7 cellular contexts compared by ENCODE assay signal in genomic region chr4:28686618-28687017, GRCh38.
A peak's percentile ranks its signal among the peaks of the same experiment; 100 is the strongest.
DNase-seq lines count a peak whose midpoint lies in the region; ATAC-seq, FAIRE-seq and TF ChIP-seq lines count a peak whose summit lies in the region.

No MANE protein-coding gene starts in this region.

- no peaks in the 10 kb centered on the region for H3K36me3 ChIP-seq in WERI-Rb-1
- no peaks in the 10 kb centered on the region for H3K36me3 ChIP-seq in keratinocyte (ENCODE audit: control insufficient read depth in 2 of 2, extremely low read depth in 1 of 2, insufficient read depth in 2 of 2, low read length in 2 of 2)

- H3K4me1 ChIP-seq in keratinocyte (ENCODE audit: control insufficient read depth, extremely low read depth, insufficient read depth, low read length) = no peaks in the 10 kb centered on the region

- dilution Hi-C loops in keratinocyte (cut with MboI; ENCODE audit: extremely low pct_ligation_motif_present, low sequenced_read_pairs) = no loop called here

- no peak overlapping the region for H3K27ac ChIP-seq in WERI-Rb-1
- no peak overlapping the region for H3K27ac ChIP-seq in keratinocyte (ENCODE audit: control insufficient read depth, insufficient read depth, low read length)

- FAIRE-seq in keratinocyte (lab: Jason Lieb, UNC) = no peak

- no peak overlapping the region for H2AFZ ChIP-seq in keratinocyte (ENCODE audit: control insufficient read depth, low read length)

- no peak for ATAC-seq in GM21390 (IDR thresholded peaks at IDR 0.05; ENCODE audit: unreplicated experiment)

- no peak overlapping the region for H3K9ac ChIP-seq in keratinocyte (ENCODE audit: control insufficient read depth, extremely low read depth, insufficient read depth, low read length)

- H3K4me3 ChIP-seq in WERI-Rb-1 (ENCODE audit: low read depth, low read length) = no peak overlapping the region
- no peak overlapping the region for H3K4me3 ChIP-seq in keratinocyte (ENCODE audit: control insufficient read depth in 2 of 3, extremely low read depth in 1 of 3, insufficient read depth in 2 of 3, low read depth in 1 of 3, low read length in 3 of 3)

- no peaks in the 10 kb centered on the region for H4K20me1 ChIP-seq in keratinocyte (ENCODE audit: control insufficient read depth, extremely low read depth, insufficient read depth, low read length)

- DNase-seq in ELR (ENCODE audit: low read depth) (peak; percentile 56), HS-5 (ENCODE audit: low read depth) (peak; percentile 3), WERI-Rb-1 (peak; percentile 80), keratinocyte (ENCODE audit: low read depth, low spot score) (no peak), cerebellum (ENCODE audit: low spot score) (no peak)
- no peak for DNase-seq in activated effector memory CD4-positive, alpha-beta T cell treated with Interleukin-2 at 50 U/mL for 16 hours

- no peaks in the 10 kb centered on the region for H3K9me1 ChIP-seq in keratinocyte (ENCODE audit: control insufficient read depth, extremely low read depth, insufficient read depth, low read length)

- H3K27me3 ChIP-seq in WERI-Rb-1 (ENCODE audit: insufficient read depth, low read depth, severe bottlenecking) = no peaks in the 10 kb centered on the region
- no peaks in the 10 kb centered on the region for H3K27me3 ChIP-seq in keratinocyte (ENCODE audit: control insufficient read depth, extremely low read depth, insufficient read depth, low read length)

- H3K79me2 ChIP-seq in keratinocyte (ENCODE audit: control insufficient read depth, insufficient read depth, low read length) = no peaks in the 10 kb centered on the region

- no peak overlapping the region for H3K4me2 ChIP-seq in keratinocyte (ENCODE audit: control insufficient read depth, extremely low read depth, insufficient read depth, low read depth, low read length)

- no peaks in the 10 kb centered on the region for H3K9me3 ChIP-seq in WERI-Rb-1 (ENCODE audit: severe bottlenecking)
- H3K9me3 ChIP-seq in keratinocyte (ENCODE audit: control insufficient read depth, low read depth, low read length) = no peaks in the 10 kb centered on the region

- TF ChIP-seq CTCF in WERI-Rb-1 (IDR thresholded peaks at IDR 0.05; ENCODE audit: low read depth, low read length) (peak; percentile 94), keratinocyte (optimal IDR thresholded peaks at IDR 0.05 in 1 of 3, IDR thresholded peaks at IDR 0.05 in 1 of 3, conservative IDR thresholded peaks at IDR 0.05 in 1 of 3; ENCODE audit: extremely low read depth in 1 of 3, insufficient read depth in 2 of 3, low read length in 3 of 3) (peak; percentile 41 to 81 (median 64))

Comparison
In these comparisons a context has a peak if more than half of its experiments do, and no peak if none do; other contexts are left out.
1. DNase-seq: peak in ELR (single experiment), HS-5 (single experiment) and WERI-Rb-1 (single experiment); none in keratinocyte (single experiment), cerebellum (single experiment) and activated effector memory CD4-positive, alpha-beta T cell treated with Interleukin-2 at 50 U/mL for 16 hours (single experiment).